Comparison of ENCODE assay signal across 35 cellular contexts in the genomic region with DNA sequence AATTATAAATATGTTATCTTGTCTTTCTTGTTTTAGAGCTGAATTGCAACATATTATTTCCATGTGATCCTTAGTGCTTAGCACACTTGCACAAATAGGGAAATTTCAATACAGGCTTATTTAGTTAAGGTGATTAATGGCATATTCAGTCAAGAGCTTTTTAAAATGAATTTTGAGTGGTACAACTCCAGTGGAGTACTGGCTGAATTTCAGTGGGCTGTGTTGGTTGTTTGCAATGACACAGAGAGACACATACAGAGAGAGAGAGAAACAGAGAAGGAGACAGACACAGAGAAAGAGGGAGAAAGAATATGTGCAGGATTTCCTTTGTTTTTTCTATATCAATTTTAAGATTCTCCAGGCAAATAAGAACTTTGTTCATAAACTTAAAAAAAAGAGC.
"Had no signal": no experiment of that assay in that cellular context is flagged by ENCODE, and none has a peak within 500 bp of the region (broad histone marks: within the 10 kb centered on the region; RNA-seq: fewer than 3 reads in every experiment).

No MANE protein-coding gene starts in this region.

- H3K36me3 ChIP-seq: MG63 had no signal

- H3K4me3 ChIP-seq: MG63 had no signal

- H3K4me2 ChIP-seq: KMS-11 had no signal

- H3K9me3 ChIP-seq: MG63 had no signal

- H3K9ac ChIP-seq: KMS-11 had no signal

- DNase-seq: Karpas-422, Kasumi-1, MG63, MM.1S, MV-4-11, NCI-H1048, NCI-H1092, NCI-H1092 treated with DMSO at 0.1 percent for 48 hours, NCI-H1105, NCI-H1105 treated with DMSO at 0.1 percent for 48 hours, NCI-H1417 treated with DMSO at 0.1 percent for 48 hours, NCI-H1436, NCI-H1436 treated with DMSO at 0.1 percent for 48 hours, NCI-H146, NCI-H1694, NCI-H1694 treated with DMSO at 0.1 percent for 48 hours, NCI-H187, NCI-H187 treated with DMSO at 0.1 percent for 48 hours, NCI-H1930, NCI-H2029, NCI-H2029 treated with DMSO at 0.1 percent for 48 hours, NCI-H2081, NCI-H2081 treated with DMSO at 0.1 percent for 48 hours, NCI-H2107, NCI-H2171, NCI-H2171 treated with DMSO at 0.1 percent for 48 hours, NCI-H2227 treated with DMSO at 0.1 percent for 48 hours, NCI-H226, NCI-H345, NCI-H446, NCI-H446 treated with DMSO at 0.1 percent for 48 hours, NCI-H510A, NCI-H510A treated with DMSO at 0.1 percent for 48 hours, NCI-H524 had no signal

- H3K27ac ChIP-seq: KMS-11 had no signal

- H3K27me3 ChIP-seq: MG63 had no signal
